In genomic region chr1:245605480-245606156, GRCh38 we compare ENCODE assay signal across 14 cellular contexts.
DNase-seq lines count a peak whose midpoint lies in the region; ATAC-seq, FAIRE-seq and TF ChIP-seq lines count a peak whose summit lies in the region.
"Had no signal": no experiment of that assay in that cellular context is flagged by ENCODE, and none has a peak within 500 bp of the region (broad histone marks: within the 10 kb centered on the region; RNA-seq: fewer than 3 reads in every experiment).

No MANE protein-coding gene starts in this region.

- H3K4me3 Mint-ChIP-seq in HFFc6 = peak overlapping the region; percentile 61

- no peaks in the 10 kb centered on the region for H3K36me3 Mint-ChIP-seq in HFFc6 (ENCODE audit: low read depth)

- ATAC-seq in left lobe of liver (peak; percentile 12), HG03342 (IDR thresholded peaks at IDR 0.05; ENCODE audit: unreplicated experiment) (no peak), HG03159 (IDR thresholded peaks at IDR 0.05; ENCODE audit: unreplicated experiment) (no peak)
- ATAC-seq: activated CD4-positive, CD25-positive, alpha-beta regulatory T cell treated with anti-CD3 and anti-CD28 coated beads, Interleukin-2, amount 50 U/mL, for 24 hours had no signal

- POLR2A ChIA-PET in GM10248 (lab: Yijun Ruan, JAX) = no interaction called here

- no peaks in the 10 kb centered on the region for H3K27me3 Mint-ChIP-seq in HFFc6 (ENCODE audit: insufficient read depth)

- CTCF ChIA-PET in GM10248 (lab: Yijun Ruan, JAX) = no interaction called here

- H3K36me3 ChIP-seq in bronchial epithelial cell (ENCODE audit: control insufficient read depth, insufficient read depth, low read length) = no peaks in the 10 kb centered on the region
- H3K36me3 ChIP-seq: neutrophil had no signal

- H3K27ac Mint-ChIP-seq in HFFc6 = no peak overlapping the region
- H3K27ac Mint-ChIP-seq: CD14-positive monocyte had no signal

- peaks cover 19% of the 10 kb centered on the region for H3K4me1 Mint-ChIP-seq in HFFc6 (ENCODE audit: low read depth)

- no peaks in the 10 kb centered on the region for H3K9me3 Mint-ChIP-seq in HFFc6
- H3K9me3 Mint-ChIP-seq: CD14-positive monocyte had no signal

- no peak for TF ChIP-seq CTCF in HFFc6 (IDR thresholded peaks at IDR 0.05)
- no peak for TF ChIP-seq CTCF in bronchial epithelial cell (IDR thresholded peaks at IDR 0.05; ENCODE audit: insufficient read depth, low read length, severe bottlenecking)
- no peak for TF ChIP-seq CTCF in GM10248 (IDR thresholded peaks at IDR 0.05; ENCODE audit: control extremely low read depth, extremely low read depth, low read depth, missing control alignments)

- no peak overlapping the region for H3K4me3 ChIP-seq in bronchial epithelial cell (ENCODE audit: low read depth, low read length)

- DNase-seq in AG08395 (ENCODE audit: low spot score) (peak; percentile 79), HFFc6 (peak; percentile 20), bronchial epithelial cell (ENCODE audit: low read depth) (peak; percentile 64), left lobe of liver (ENCODE audit: low spot score) (no peak), GM10248 (ENCODE audit: extremely low spot score) (no peak)
- no peak for DNase-seq in central memory CD4-positive, alpha-beta T cell
- DNase-seq: RPMI8226; stimulated activated CD4-positive, alpha-beta T cell treated with anti-CD3 and anti-CD28 coated beads, Interleukin-4, amount 100 ng/mL, for 4 hours had no signal

- FAIRE-seq in bronchial epithelial cell (lab: Jason Lieb, UNC) = no peak
- FAIRE-seq: GM12891 had no signal

- H3K27me3 ChIP-seq in bronchial epithelial cell (ENCODE audit: control insufficient read depth, insufficient read depth, low read length) = no peaks in the 10 kb centered on the region

Comparison
In these comparisons a context has a peak if more than half of its experiments do, and no peak if none do; other contexts are left out.
1. DNase-seq: peak in AG08395 (single experiment), HFFc6 (single experiment) and bronchial epithelial cell (single experiment); none in left lobe of liver (single experiment), GM10248 (single experiment) and central memory CD4-positive, alpha-beta T cell (single experiment).